Comparison of ENCODE assay signal across 15 cellular contexts in the genomic region with DNA sequence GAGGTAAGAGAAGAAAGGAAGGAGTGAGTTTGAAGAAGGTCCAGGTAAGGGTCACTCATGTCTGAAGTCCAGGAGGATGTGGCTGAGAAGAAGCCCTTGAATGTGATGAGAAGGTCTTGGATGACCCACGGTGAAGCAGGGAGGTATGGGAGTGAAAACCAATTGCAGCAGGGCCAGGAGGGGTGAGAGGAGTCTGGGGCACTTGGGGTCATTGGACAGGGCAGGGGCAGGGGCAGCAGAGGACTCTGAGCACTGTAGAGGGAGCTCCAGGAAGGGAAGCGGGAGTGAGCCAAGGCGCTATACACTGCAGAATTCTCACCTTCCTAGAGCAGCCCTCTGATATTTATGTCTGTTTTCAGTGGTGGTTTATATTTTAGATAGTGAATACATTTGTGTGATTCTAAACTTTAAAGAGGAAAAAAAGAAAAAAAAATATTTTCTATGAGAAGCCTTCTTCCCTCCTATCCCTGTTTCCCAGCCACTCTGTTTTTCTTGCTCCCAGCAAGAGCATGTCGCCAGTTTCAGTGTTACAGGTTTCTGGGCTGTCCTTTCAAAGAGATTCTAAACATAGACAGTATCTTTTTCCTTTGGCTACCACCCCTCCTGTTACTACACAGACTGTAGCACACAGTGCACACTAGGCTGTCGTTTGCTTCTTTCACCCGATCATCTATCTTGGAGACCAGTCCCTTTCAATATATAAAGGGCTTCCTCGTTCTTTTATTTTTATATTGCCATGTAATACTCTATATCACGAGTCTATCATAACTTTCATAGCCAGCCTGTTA.
"Had no signal": no experiment of that assay in that cellular context is flagged by ENCODE, and none has a peak within 500 bp of the region (broad histone marks: within the 10 kb centered on the region; RNA-seq: fewer than 3 reads in every experiment).

No MANE protein-coding gene starts in this region.

- H3K36me3 ChIP-seq: SJSA1, transverse colon had no signal

- H3K27ac Mint-ChIP-seq: activated CD4-positive, alpha-beta T cell treated with anti-CD3 and anti-CD28 coated beads for 36 hours; activated CD8-positive, alpha-beta T cell treated with anti-CD3 and anti-CD28 coated beads for 36 hours; activated T-helper 2 cell treated with anti-CD3 and anti-CD28 coated beads, Interferon-gamma antibody, Interleukin-2, Interleukin-4, amounts not matched to agents 10 μg/mL and 5 μg/mL and 100 μg/mL, durations not matched to agents 14 hours and 24 hours and 36 hours; stimulated activated naive B cell treated with anti-CD40 and anti-IgM and Interleukin-4, amounts not matched to agents 10 μg/mL and 1 μg/mL and 100 μg/mL, for 72 hours had no signal

- H3K4me3 ChIP-seq: body of pancreas, SJSA1, transverse colon had no signal

- H3K9me3 ChIP-seq: body of pancreas, SJSA1, transverse colon had no signal

- H3K27ac ChIP-seq: body of pancreas, SJSA1, WERI-Rb-1 had no signal

- H3K9me3 Mint-ChIP-seq: activated CD8-positive, alpha-beta T cell treated with anti-CD3 and anti-CD28 coated beads for 36 hours; activated T-helper 2 cell treated with anti-CD3 and anti-CD28 coated beads, Interferon-gamma antibody, Interleukin-2, Interleukin-4, amounts not matched to agents 10 μg/mL and 5 μg/mL and 100 μg/mL, durations not matched to agents 14 hours and 24 hours and 36 hours; stimulated activated naive B cell treated with anti-CD40 and anti-IgM and Interleukin-4, amounts not matched to agents 10 μg/mL and 1 μg/mL and 100 μg/mL, for 72 hours; T-cell had no signal

- DNase-seq: activated CD4-positive, alpha-beta T cell treated with anti-CD3 and anti-CD28 coated beads for 36 hours; activated CD8-positive, alpha-beta T cell treated with anti-CD3 and anti-CD28 coated beads for 36 hours; activated naive CD4-positive, alpha-beta T cell treated with anti-CD3 and anti-CD28 coated beads, Interleukin-2, amount 50 U/mL, for 16 hours; activated T-cell treated with anti-CD3 and anti-CD28 coated beads for 4 hours; amniotic stem cell; cerebellar nuclear complex; stimulated activated naive B cell treated with anti-CD40 and anti-IgM and Interleukin-4, amounts not matched to agents 10 μg/mL and 1 μg/mL and 100 μg/mL, for 72 hours; substantia nigra; T-cell; transverse colon; WERI-Rb-1 had no signal

- ATAC-seq: activated CD4-positive, alpha-beta T cell treated with anti-CD3 and anti-CD28 coated beads for 36 hours; activated CD8-positive, alpha-beta T cell treated with anti-CD3 and anti-CD28 coated beads for 36 hours; body of pancreas; stimulated activated naive B cell treated with anti-CD40 and anti-IgM and Interleukin-4, amounts not matched to agents 10 μg/mL and 1 μg/mL and 100 μg/mL, for 72 hours; T-cell had no signal

- H3K27me3 ChIP-seq: body of pancreas, SJSA1, transverse colon had no signal

- H3K4me1 ChIP-seq: SJSA1 had no signal

- H3K4me3 Mint-ChIP-seq: activated CD4-positive, alpha-beta T cell treated with anti-CD3 and anti-CD28 coated beads for 36 hours; activated CD8-positive, alpha-beta T cell treated with anti-CD3 and anti-CD28 coated beads for 36 hours; nephron; stimulated activated naive B cell treated with anti-CD40 and anti-IgM and Interleukin-4, amounts not matched to agents 10 μg/mL and 1 μg/mL and 100 μg/mL, for 72 hours; T-cell had no signal

- H3K27me3 Mint-ChIP-seq: activated CD4-positive, alpha-beta T cell treated with anti-CD3 and anti-CD28 coated beads for 36 hours; activated CD8-positive, alpha-beta T cell treated with anti-CD3 and anti-CD28 coated beads for 36 hours; stimulated activated naive B cell treated with anti-CD40 and anti-IgM and Interleukin-4, amounts not matched to agents 10 μg/mL and 1 μg/mL and 100 μg/mL, for 72 hours; T-cell had no signal
